In genomic region chr3:146154316-146154715, GRCh38 we compare ENCODE assay signal across 17 cellular contexts. TPM values are rescaled to one million over a fixed set of nuclear protein-coding genes. Genes with fewer than 3 reads are reported as not detected.
A peak's percentile ranks its signal among the peaks of the same experiment; 100 is the strongest.
DNase-seq lines count a peak whose midpoint lies in the region; ATAC-seq and TF ChIP-seq lines count a peak whose summit lies in the region.
"Had no signal": no experiment of that assay in that cellular context is flagged by ENCODE, and none has a peak within 500 bp of the region (broad histone marks: within the 10 kb centered on the region; RNA-seq: fewer than 3 reads in every experiment).

No MANE protein-coding gene starts in this region.

- TF ChIP-seq POLR2A in breast epithelium (IDR thresholded peaks at IDR 0.05) (no peak), thyroid gland (IDR thresholded peaks at IDR 0.05) (no peak)

- intact Hi-C loops in MCF 10A (cut with micrococcal nuclease): no loop called here
- intact Hi-C loops in breast epithelium (cut with DNase I; ENCODE audit: low total_unique reads): no loop called here
- intact Hi-C loops in thyroid gland (cut with DNase I): no loop called here

- peaks cover 22% of the 10 kb centered on the region for H3K36me3 Mint-ChIP-seq in MCF 10A (ENCODE audit: insufficient read depth, unreplicated experiment)
- H3K36me3 Mint-ChIP-seq in CD8-positive, alpha-beta memory T cell: no peaks in the 10 kb centered on the region
- H3K36me3 Mint-ChIP-seq: CD8-positive, alpha-beta T cell had no signal

- peaks cover 0 to 12% of the 10 kb centered on the region in 2 donors for H3K4me1 ChIP-seq in breast epithelium
- peaks cover 50% of the 10 kb centered on the region for H3K4me1 ChIP-seq in endocrine pancreas (ENCODE audit: control insufficient read depth, insufficient read depth, low read length)
- H3K4me1 ChIP-seq in muscle layer of duodenum (ENCODE audit: control insufficient read depth in 1 of 2, insufficient read depth in 2 of 2, low read length in 2 of 2): peaks cover 20 to 33% of the 10 kb centered on the region in 2 donors
- H3K4me1 ChIP-seq in thyroid gland: peaks cover 58 to 60% of the 10 kb centered on the region in 2 donors
- no peaks in the 10 kb centered on the region for H3K4me1 ChIP-seq in CD8-positive, alpha-beta memory T cell (ENCODE audit: insufficient read depth, low read length)

- H3K27me3 Mint-ChIP-seq in MCF 10A (ENCODE audit: insufficient read depth, unreplicated experiment): no peaks in the 10 kb centered on the region
- H3K27me3 Mint-ChIP-seq in CD8-positive, alpha-beta memory T cell: peaks cover 0 to 14% of the 10 kb centered on the region in 2 donors

- no peak overlapping the region for H3K9ac ChIP-seq in endocrine pancreas (ENCODE audit: control insufficient read depth, insufficient read depth, low read length)

- POLR2A ChIA-PET in MCF 10A (lab: Yijun Ruan, JAX): interaction anchor here (3.5 to 4.4 kb wide), 2 partner anchors 9 to 13 kb away, joined by 20 to 54 read pairs; no protein-coding TSS in a partner anchor
- POLR2A ChIA-PET in CD8-positive, alpha-beta memory T cell (lab: Charles Lee): no interaction called here

- H3K27ac Mint-ChIP-seq in MCF 10A (ENCODE audit: low read depth, unreplicated experiment): peak overlapping the region; percentile 74
- no peak overlapping the region for H3K27ac Mint-ChIP-seq in CD8-positive, alpha-beta memory T cell
- H3K27ac Mint-ChIP-seq: CD8-positive, alpha-beta T cell had no signal

- no peak for TF ChIP-seq CTCF in MCF 10A (IDR thresholded peaks at IDR 0.05; ENCODE audit: unreplicated experiment)
- TF ChIP-seq CTCF in breast epithelium (IDR thresholded peaks at IDR 0.05): no peak
- TF ChIP-seq CTCF in thyroid gland (IDR thresholded peaks at IDR 0.05): no peak

- no peak for ATAC-seq in HG03439 (IDR thresholded peaks at IDR 0.05; ENCODE audit: unreplicated experiment)
- ATAC-seq: CD8-positive, alpha-beta T cell had no signal

- no TSS peak for BruUV-seq in MCF 10A (replicated peaks; lab: Mats Ljungman, UMichigan)

- H3K9me3 ChIP-seq in breast epithelium (no peaks in the 10 kb centered on the region), endocrine pancreas (ENCODE audit: control insufficient read depth, low read length) (no peaks in the 10 kb centered on the region), muscle layer of duodenum (ENCODE audit: control insufficient read depth in 1 of 2, low read length in 2 of 2) (no peaks in the 10 kb centered on the region), thyroid gland (no peaks in the 10 kb centered on the region)
- H3K9me3 ChIP-seq in CD8-positive, alpha-beta memory T cell (ENCODE audit: low read length): no peaks in the 10 kb centered on the region

- H3K27ac ChIP-seq in breast epithelium: no peak overlapping the region
- peak overlapping the region; percentile 60 for H3K27ac ChIP-seq in muscle layer of duodenum (ENCODE audit: low read length)
- H3K27ac ChIP-seq in thyroid gland: peak overlapping the region; percentile 95 to 97 (median 96)
- H3K27ac ChIP-seq in CD8-positive, alpha-beta memory T cell (ENCODE audit: low read depth, low read length): no peak overlapping the region
- H3K27ac ChIP-seq: PC-9 had no signal

- H3K4me3 ChIP-seq in breast epithelium: no peak overlapping the region
- H3K4me3 ChIP-seq in endocrine pancreas (ENCODE audit: control insufficient read depth, insufficient read depth, low read length): peak overlapping the region; percentile 1
- no peak overlapping the region for H3K4me3 ChIP-seq in muscle layer of duodenum (ENCODE audit: low read depth in 1 of 2, low read length in 2 of 2)
- H3K4me3 ChIP-seq in thyroid gland (replicated peaks in 1 of 3): no peak overlapping the region
- no peak overlapping the region for H3K4me3 ChIP-seq in CD8-positive, alpha-beta memory T cell (ENCODE audit: low read length)
- H3K4me3 ChIP-seq: PC-9 had no signal

- DNase-seq in MCF 10A (ENCODE audit: unreplicated experiment): no peak
- DNase-seq in breast epithelium (ENCODE audit: low spot score in 2 of 2): no peak
- no peak for DNase-seq in thyroid gland
- DNase-seq in CD8-positive, alpha-beta memory T cell: no peak
- no peak for DNase-seq in dermis blood vessel endothelial cell
- DNase-seq: 8988T; CD8-positive, alpha-beta T cell; DMS79 treated with DMSO at 0.1 percent for 48 hours; H9; KBM-7; NCI-H1436; NCI-H2029 treated with DMSO at 0.1 percent for 48 hours; NCI-H82; PC-9 had no signal

- H3K36me3 ChIP-seq in breast epithelium (no peaks in the 10 kb centered on the region), endocrine pancreas (ENCODE audit: control insufficient read depth, insufficient read depth, low read length) (no peaks in the 10 kb centered on the region), muscle layer of duodenum (ENCODE audit: control insufficient read depth in 1 of 2, insufficient read depth in 2 of 2, low read length in 2 of 2) (no peaks in the 10 kb centered on the region), thyroid gland (no peaks in the 10 kb centered on the region)
- H3K36me3 ChIP-seq in CD8-positive, alpha-beta memory T cell (ENCODE audit: insufficient read depth, low read length): no peaks in the 10 kb centered on the region

- CTCF ChIA-PET in MCF 10A (lab: Yijun Ruan, JAX): interaction anchor here (3.5 kb wide), 1 partner anchor 35 kb away, joined by 27 read pairs; no protein-coding TSS in a partner anchor
- CTCF ChIA-PET in CD8-positive, alpha-beta memory T cell (lab: Charles Lee): no interaction called here

- H3K9me3 Mint-ChIP-seq in MCF 10A (ENCODE audit: unreplicated experiment): no peaks in the 10 kb centered on the region
- H3K9me3 Mint-ChIP-seq in CD8-positive, alpha-beta memory T cell: no peaks in the 10 kb centered on the region
- H3K9me3 Mint-ChIP-seq: CD8-positive, alpha-beta T cell; H9 had no signal

- no peak overlapping the region for H3K4me3 Mint-ChIP-seq in MCF 10A (ENCODE audit: unreplicated experiment)
- H3K4me3 Mint-ChIP-seq in CD8-positive, alpha-beta memory T cell: no peak overlapping the region
- H3K4me3 Mint-ChIP-seq: CD8-positive, alpha-beta T cell; H9 had no signal

- peaks cover 32% of the 10 kb centered on the region for H3K4me1 Mint-ChIP-seq in MCF 10A (ENCODE audit: insufficient read depth, unreplicated experiment)
- H3K4me1 Mint-ChIP-seq in CD8-positive, alpha-beta memory T cell: no peaks in the 10 kb centered on the region

- 97 to 99% methylated on average over 1 of the region's 1 CpG for WGBS in thyroid gland, 2 donors

- H3K27me3 ChIP-seq in breast epithelium: no peaks in the 10 kb centered on the region
- no peaks in the 10 kb centered on the region for H3K27me3 ChIP-seq in endocrine pancreas (ENCODE audit: control insufficient read depth, insufficient read depth, low read length)
- H3K27me3 ChIP-seq in muscle layer of duodenum (ENCODE audit: low read depth, low read length): no peaks in the 10 kb centered on the region
- no peaks in the 10 kb centered on the region for H3K27me3 ChIP-seq in thyroid gland
- H3K27me3 ChIP-seq in CD8-positive, alpha-beta memory T cell (ENCODE audit: insufficient read depth, low read length, poor library complexity, severe bottlenecking): no peaks in the 10 kb centered on the region

RNA-seq across cellular contexts. Expression of gene PLOD2, which starts 6.7 kb away (rescaled TPM):
- total RNA-seq in MCF 10A (2022) (109 and 149 TPM in 2 replicates), breast epithelium (10 to 100 TPM; 33.2 to 71.5 (median 35.7) TPM), thyroid gland (100 to 1,000 TPM; 110 to 171 (median 156) TPM), dermis blood vessel endothelial cell (124 and 201 TPM in 2 replicates)
- under 1 TPM; 0.18 to 0.35 TPM for total RNA-seq in CD8-positive, alpha-beta memory T cell
- polyA plus RNA-seq in CD8-positive, alpha-beta memory T cell: not detected
- total RNA-seq: CD8-positive, alpha-beta T cell had no signal

Comparison
In these comparisons a context has a peak if more than half of its experiments do, and no peak if none do; other contexts are left out.
1. H3K27ac ChIP-seq: peak in muscle layer of duodenum (single experiment) and thyroid gland (3 of 3); none in breast epithelium (0 of 2) and CD8-positive, alpha-beta memory T cell (single experiment).
2. RNA of gene PLOD2, which starts 6.7 kb away (total RNA-seq): 110 to 171 TPM in thyroid gland, 109 to 149 TPM in MCF 10A, 124 to 201 TPM in dermis blood vessel endothelial cell and 33.2 to 71.5 TPM in breast epithelium; 0.18 to 0.35 TPM in CD8-positive, alpha-beta memory T cell; every median in the first group is over 10 times any median in the second.